Comparison of ENCODE assay signal across 8 cellular contexts in genomic region chr16:30063893-30064745, GRCh38. TPM values are rescaled to one million over a fixed set of nuclear protein-coding genes. Genes with fewer than 3 reads are reported as not detected.
DNase-seq lines count a peak whose midpoint lies in the region; ATAC-seq lines count a peak whose summit lies in the region.

No MANE protein-coding gene starts in this region.

- ATAC-seq in HG03039 (IDR thresholded peaks at IDR 0.05; ENCODE audit: unreplicated experiment) (peak; percentile 26), esophagus mucosa (peak; percentile 2), naive B cell (ENCODE audit: low read depth in 2 of 2) (peak; percentile 46), GM21619 (IDR thresholded peaks at IDR 0.05; ENCODE audit: unreplicated experiment) (no peak)

- no peaks in the 10 kb centered on the region for H3K36me3 Mint-ChIP-seq in naive B cell

- H3K4me3 Mint-ChIP-seq in naive B cell = peak overlapping the region; percentile 91 to 100 (median 99)

- peak; percentile 68 for DNase-seq in ELF-1 (ENCODE audit: low read depth, low spot score)
- peak; percentile 69 to 78 for DNase-seq in NOMO-1 (lab: John Stamatoyannopoulos, UW; ENCODE audit: unreplicated experiment in 2 of 2)
- DNase-seq in activated T-cell treated with anti-CD3 and anti-CD28 coated beads for 48 hours (ENCODE audit: low read depth) = peak; percentile 65
- peak; percentile 74 for DNase-seq in naive B cell
- peak; percentile 40 to 74 (median 62) for DNase-seq in stimulated activated naive CD4-positive, alpha-beta T cell (lab: John Stamatoyannopoulos, UW)

- H3K27ac Mint-ChIP-seq in naive B cell = peak overlapping the region; percentile 92 to 99 (median 98)

- peaks cover 21 to 34% (median 29%) of the 10 kb centered on the region in 3 donors for H3K4me1 Mint-ChIP-seq in naive B cell

- no peaks in the 10 kb centered on the region for H3K27me3 Mint-ChIP-seq in naive B cell

- no peaks in the 10 kb centered on the region for H3K9me3 Mint-ChIP-seq in naive B cell

RNA-seq across cellular contexts. Expression of gene ALDOA, which starts 1.4 kb away (rescaled TPM):
- 1,863 TPM for total RNA-seq in esophagus mucosa
- polyA plus RNA-seq in naive B cell (ENCODE audit: low read depth in 6 of 6) = 100 to 1,000 TPM; 627 to 911 (median 721) TPM

RNA-seq across cellular contexts. Expression of gene PPP4C, which starts 11.7 kb away (rescaled TPM):
- total RNA-seq in esophagus mucosa = 112 TPM
- polyA plus RNA-seq in naive B cell (ENCODE audit: low read depth in 6 of 6) = 100 to 1,000 TPM; 180 to 273 (median 206) TPM

RNA-seq across cellular contexts. Expression of gene TBX6, which starts 27.6 kb away (rescaled TPM):
- 3.6 TPM for total RNA-seq in esophagus mucosa
- polyA plus RNA-seq in naive B cell (ENCODE audit: low read depth in 6 of 6) = under 1 TPM; 0.18 to 0.64 (median 0.41) TPM

RNA-seq across cellular contexts. Expression of gene YPEL3, which starts 31.9 kb away (rescaled TPM):
- 22.8 TPM for total RNA-seq in esophagus mucosa
- polyA plus RNA-seq in naive B cell (ENCODE audit: low read depth in 6 of 6) = 100 to 1,000 TPM; 214 to 383 (median 284) TPM

RNA-seq across cellular contexts. Expression of gene TLCD3B, which starts 33.0 kb away (rescaled TPM):
- total RNA-seq in esophagus mucosa = 0.20 TPM
- polyA plus RNA-seq in naive B cell (ENCODE audit: low read depth in 6 of 6) = not detected
